1 cellular context compared by ENCODE assay signal in genomic region chr3:195116393-195117185, GRCh38.
A peak's percentile ranks its signal among the peaks of the same experiment; 100 is the strongest.
TF ChIP-seq lines count a peak whose summit lies in the region.

No MANE protein-coding gene starts in this region.

TF ChIP-seq in K562, 482 proteins besides CTCF, POLR2A, EP300 and RAD21 (continued from another document and continues in another):
- TF ChIP-seq POLR2AphosphoS5 (IDR thresholded peaks at IDR 0.05; ENCODE audit: control insufficient read depth, insufficient read depth, low read depth, low read length) (no peak), ZBTB1 (CRISPR knock-in tag; IDR thresholded peaks at IDR 0.05; ENCODE audit: borderline replicate concordance, low read depth) (no peak), MECOM (CRISPR knock-in tag; IDR thresholded peaks at IDR 0.05) (0 out of 2 replicates have a peak, but pooled peaks have one; percentile 28), TEAD1 (CRISPR knock-in tag; IDR thresholded peaks at IDR 0.05) (no peak), ZBTB12 (CRISPR knock-in tag; IDR thresholded peaks at IDR 0.05) (no peak), EWSR1 (IDR thresholded peaks at IDR 0.05; ENCODE audit: borderline replicate concordance, low read depth, partially characterized antibody) (no peak), ZNF830 (CRISPR knock-in tag; IDR thresholded peaks at IDR 0.05) (no peak), SMAD4 (CRISPR knock-in tag; conservative IDR thresholded peaks at IDR 0.05) (0 out of 2 replicates have a peak, but pooled peaks have one; percentile 7), HMG20B (CRISPR knock-in tag; IDR thresholded peaks at IDR 0.05) (no peak), GATA2 (CRISPR knock-in tag; IDR thresholded peaks at IDR 0.05) (peak; percentile 43; the same call in 1 of the 2 replicates), CBFA2T2 (conservative IDR thresholded peaks at IDR 0.05) (peak; percentile 57), NCOA4 (IDR thresholded peaks at IDR 0.05; ENCODE audit: partially characterized antibody) (no peak), ZKSCAN3 (CRISPR knock-in tag; IDR thresholded peaks at IDR 0.05) (no peak), ZNF57 (CRISPR knock-in tag; IDR thresholded peaks at IDR 0.05) (no peak), SMAD3 (CRISPR knock-in tag; conservative IDR thresholded peaks at IDR 0.05) (no peak), MBD2 (IDR thresholded peaks at IDR 0.05; ENCODE audit: borderline replicate concordance, low read depth) (no peak), NR4A1 (CRISPR knock-in tag; IDR thresholded peaks at IDR 0.05) (no peak), NR4A1 (tag; IDR thresholded peaks at IDR 0.05) (no peak), ZNF592 (IDR thresholded peaks at IDR 0.05) (peak; percentile 46; the same call in 1 of the 2 replicates), ATF1 (CRISPR knock-in tag; IDR thresholded peaks at IDR 0.05) (no peak), ATF1 (tag; IDR thresholded peaks at IDR 0.05) (no peak), DDX20 (tag; IDR thresholded peaks at IDR 0.05; ENCODE audit: low read depth) (no peak), TCF3 (CRISPR knock-in tag; IDR thresholded peaks at IDR 0.05) (peak; percentile 84), KLF16 (IDR thresholded peaks at IDR 0.05) (peak; percentile 46; the same call in 1 of the 2 replicates), ZNF444 (CRISPR knock-in tag; IDR thresholded peaks at IDR 0.05) (no peak), CXXC5 (CRISPR knock-in tag; IDR thresholded peaks at IDR 0.05) (0 out of 2 replicates have a peak, but pooled peaks have one; percentile 8), TAF1 (IDR thresholded peaks at IDR 0.05; ENCODE audit: control insufficient read depth, extremely low read depth, insufficient read depth, low read length, severe bottlenecking) (no peak), SIRT6 (IDR thresholded peaks at IDR 0.05; ENCODE audit: low read depth, low read length) (no peak), PPARD (CRISPR knock-in tag; IDR thresholded peaks at IDR 0.05) (no peak), BHLHE40 (IDR thresholded peaks at IDR 0.05; ENCODE audit: low read length) (no peak), ZNF696 (CRISPR knock-in tag; conservative IDR thresholded peaks at IDR 0.05) (no peak), ZNF41 (CRISPR knock-in tag; conservative IDR thresholded peaks at IDR 0.05) (no peak), GABPA (tag; conservative IDR thresholded peaks at IDR 0.05; ENCODE audit: low read depth) (no peak), RFX1 (IDR thresholded peaks at IDR 0.05) (no peak), ZNF586 (CRISPR knock-in tag; conservative IDR thresholded peaks at IDR 0.05) (no peak), STAG1 (CRISPR knock-in tag; IDR thresholded peaks at IDR 0.05; ENCODE audit: borderline replicate concordance) (no peak), DPF2 (IDR thresholded peaks at IDR 0.05) (peak; percentile 46; the same call in 1 of the 2 replicates), NR0B1 (IDR thresholded peaks at IDR 0.05; ENCODE audit: partially characterized antibody) (no peak), HSF4 (CRISPR knock-in tag; IDR thresholded peaks at IDR 0.05; ENCODE audit: borderline replicate concordance) (no peak), GTF2A2 (tag; IDR thresholded peaks at IDR 0.05) (no peak)
- TF ChIP-seq, protein P1, sequence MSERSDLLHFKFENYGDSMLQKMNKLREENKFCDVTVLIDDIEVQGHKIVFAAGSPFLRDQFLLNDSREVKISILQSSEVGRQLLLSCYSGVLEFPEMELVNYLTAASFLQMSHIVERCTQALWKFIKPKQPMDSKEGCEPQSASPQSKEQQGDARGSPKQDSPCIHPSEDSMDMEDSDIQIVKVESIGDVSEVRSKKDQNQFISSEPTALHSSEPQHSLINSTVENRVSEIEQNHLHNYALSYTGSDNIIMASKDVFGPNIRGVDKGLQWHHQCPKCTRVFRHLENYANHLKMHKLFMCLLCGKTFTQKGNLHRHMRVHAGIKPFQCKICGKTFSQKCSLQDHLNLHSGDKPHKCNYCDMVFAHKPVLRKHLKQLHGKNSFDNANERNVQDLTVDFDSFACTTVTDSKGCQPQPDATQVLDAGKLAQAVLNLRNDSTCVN (CRISPR knock-in tag; IDR thresholded peaks at IDR 0.05): no peak
- TF ChIP-seq, protein P2, sequence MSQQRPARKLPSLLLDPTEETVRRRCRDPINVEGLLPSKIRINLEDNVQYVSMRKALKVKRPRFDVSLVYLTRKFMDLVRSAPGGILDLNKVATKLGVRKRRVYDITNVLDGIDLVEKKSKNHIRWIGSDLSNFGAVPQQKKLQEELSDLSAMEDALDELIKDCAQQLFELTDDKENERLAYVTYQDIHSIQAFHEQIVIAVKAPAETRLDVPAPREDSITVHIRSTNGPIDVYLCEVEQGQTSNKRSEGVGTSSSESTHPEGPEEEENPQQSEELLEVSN (IDR thresholded peaks at IDR 0.05; ENCODE audit: borderline replicate concordance in 1 of 2, extremely low read depth in 1 of 2, insufficient read depth in 1 of 2, insufficient read length in 1 of 2, low read depth in 1 of 2, low read length in 1 of 2, poor library complexity in 1 of 2, severe bottlenecking in 1 of 2): no peak
- TF ChIP-seq, protein P3, sequence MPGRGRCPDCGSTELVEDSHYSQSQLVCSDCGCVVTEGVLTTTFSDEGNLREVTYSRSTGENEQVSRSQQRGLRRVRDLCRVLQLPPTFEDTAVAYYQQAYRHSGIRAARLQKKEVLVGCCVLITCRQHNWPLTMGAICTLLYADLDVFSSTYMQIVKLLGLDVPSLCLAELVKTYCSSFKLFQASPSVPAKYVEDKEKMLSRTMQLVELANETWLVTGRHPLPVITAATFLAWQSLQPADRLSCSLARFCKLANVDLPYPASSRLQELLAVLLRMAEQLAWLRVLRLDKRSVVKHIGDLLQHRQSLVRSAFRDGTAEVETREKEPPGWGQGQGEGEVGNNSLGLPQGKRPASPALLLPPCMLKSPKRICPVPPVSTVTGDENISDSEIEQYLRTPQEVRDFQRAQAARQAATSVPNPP (IDR thresholded peaks at IDR 0.05; ENCODE audit: borderline replicate concordance, insufficient read depth, insufficient read length): no peak
- TF ChIP-seq, protein P4, sequence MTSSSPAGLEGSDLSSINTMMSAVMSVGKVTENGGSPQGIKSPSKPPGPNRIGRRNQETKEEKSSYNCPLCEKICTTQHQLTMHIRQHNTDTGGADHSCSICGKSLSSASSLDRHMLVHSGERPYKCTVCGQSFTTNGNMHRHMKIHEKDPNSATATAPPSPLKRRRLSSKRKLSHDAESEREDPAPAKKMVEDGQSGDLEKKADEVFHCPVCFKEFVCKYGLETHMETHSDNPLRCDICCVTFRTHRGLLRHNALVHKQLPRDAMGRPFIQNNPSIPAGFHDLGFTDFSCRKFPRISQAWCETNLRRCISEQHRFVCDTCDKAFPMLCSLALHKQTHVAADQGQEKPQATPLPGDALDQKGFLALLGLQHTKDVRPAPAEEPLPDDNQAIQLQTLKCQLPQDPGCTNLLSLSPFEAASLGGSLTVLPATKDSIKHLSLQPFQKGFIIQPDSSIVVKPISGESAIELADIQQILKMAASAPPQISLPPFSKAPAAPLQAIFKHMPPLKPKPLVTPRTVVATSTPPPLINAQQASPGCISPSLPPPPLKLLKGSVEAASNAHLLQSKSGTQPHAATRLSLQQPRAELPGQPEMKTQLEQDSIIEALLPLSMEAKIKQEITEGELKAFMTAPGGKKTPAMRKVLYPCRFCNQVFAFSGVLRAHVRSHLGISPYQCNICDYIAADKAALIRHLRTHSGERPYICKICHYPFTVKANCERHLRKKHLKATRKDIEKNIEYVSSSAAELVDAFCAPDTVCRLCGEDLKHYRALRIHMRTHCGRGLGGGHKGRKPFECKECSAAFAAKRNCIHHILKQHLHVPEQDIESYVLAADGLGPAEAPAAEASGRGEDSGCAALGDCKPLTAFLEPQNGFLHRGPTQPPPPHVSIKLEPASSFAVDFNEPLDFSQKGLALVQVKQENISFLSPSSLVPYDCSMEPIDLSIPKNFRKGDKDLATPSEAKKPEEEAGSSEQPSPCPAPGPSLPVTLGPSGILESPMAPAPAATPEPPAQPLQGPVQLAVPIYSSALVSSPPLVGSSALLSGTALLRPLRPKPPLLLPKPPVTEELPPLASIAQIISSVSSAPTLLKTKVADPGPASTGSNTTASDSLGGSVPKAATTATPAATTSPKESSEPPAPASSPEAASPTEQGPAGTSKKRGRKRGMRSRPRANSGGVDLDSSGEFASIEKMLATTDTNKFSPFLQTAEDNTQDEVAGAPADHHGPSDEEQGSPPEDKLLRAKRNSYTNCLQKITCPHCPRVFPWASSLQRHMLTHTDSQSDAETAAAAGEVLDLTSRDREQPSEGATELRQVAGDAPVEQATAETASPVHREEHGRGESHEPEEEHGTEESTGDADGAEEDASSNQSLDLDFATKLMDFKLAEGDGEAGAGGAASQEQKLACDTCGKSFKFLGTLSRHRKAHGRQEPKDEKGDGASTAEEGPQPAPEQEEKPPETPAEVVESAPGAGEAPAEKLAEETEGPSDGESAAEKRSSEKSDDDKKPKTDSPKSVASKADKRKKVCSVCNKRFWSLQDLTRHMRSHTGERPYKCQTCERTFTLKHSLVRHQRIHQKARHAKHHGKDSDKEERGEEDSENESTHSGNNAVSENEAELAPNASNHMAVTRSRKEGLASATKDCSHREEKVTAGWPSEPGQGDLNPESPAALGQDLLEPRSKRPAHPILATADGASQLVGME (CRISPR knock-in tag; IDR thresholded peaks at IDR 0.05): 0 out of 2 replicates have a peak, but pooled peaks have one; percentile 33
- TF ChIP-seq, protein P5, sequence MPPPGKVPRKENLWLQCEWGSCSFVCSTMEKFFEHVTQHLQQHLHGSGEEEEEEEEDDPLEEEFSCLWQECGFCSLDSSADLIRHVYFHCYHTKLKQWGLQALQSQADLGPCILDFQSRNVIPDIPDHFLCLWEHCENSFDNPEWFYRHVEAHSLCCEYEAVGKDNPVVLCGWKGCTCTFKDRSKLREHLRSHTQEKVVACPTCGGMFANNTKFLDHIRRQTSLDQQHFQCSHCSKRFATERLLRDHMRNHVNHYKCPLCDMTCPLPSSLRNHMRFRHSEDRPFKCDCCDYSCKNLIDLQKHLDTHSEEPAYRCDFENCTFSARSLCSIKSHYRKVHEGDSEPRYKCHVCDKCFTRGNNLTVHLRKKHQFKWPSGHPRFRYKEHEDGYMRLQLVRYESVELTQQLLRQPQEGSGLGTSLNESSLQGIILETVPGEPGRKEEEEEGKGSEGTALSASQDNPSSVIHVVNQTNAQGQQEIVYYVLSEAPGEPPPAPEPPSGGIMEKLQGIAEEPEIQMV (tag; conservative IDR thresholded peaks at IDR 0.05; ENCODE audit: low read depth): no peak
- TF ChIP-seq, protein P6, sequence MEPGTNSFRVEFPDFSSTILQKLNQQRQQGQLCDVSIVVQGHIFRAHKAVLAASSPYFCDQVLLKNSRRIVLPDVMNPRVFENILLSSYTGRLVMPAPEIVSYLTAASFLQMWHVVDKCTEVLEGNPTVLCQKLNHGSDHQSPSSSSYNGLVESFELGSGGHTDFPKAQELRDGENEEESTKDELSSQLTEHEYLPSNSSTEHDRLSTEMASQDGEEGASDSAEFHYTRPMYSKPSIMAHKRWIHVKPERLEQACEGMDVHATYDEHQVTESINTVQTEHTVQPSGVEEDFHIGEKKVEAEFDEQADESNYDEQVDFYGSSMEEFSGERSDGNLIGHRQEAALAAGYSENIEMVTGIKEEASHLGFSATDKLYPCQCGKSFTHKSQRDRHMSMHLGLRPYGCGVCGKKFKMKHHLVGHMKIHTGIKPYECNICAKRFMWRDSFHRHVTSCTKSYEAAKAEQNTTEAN (CRISPR knock-in tag; IDR thresholded peaks at IDR 0.05): no peak
- TF ChIP-seq, protein P7, sequence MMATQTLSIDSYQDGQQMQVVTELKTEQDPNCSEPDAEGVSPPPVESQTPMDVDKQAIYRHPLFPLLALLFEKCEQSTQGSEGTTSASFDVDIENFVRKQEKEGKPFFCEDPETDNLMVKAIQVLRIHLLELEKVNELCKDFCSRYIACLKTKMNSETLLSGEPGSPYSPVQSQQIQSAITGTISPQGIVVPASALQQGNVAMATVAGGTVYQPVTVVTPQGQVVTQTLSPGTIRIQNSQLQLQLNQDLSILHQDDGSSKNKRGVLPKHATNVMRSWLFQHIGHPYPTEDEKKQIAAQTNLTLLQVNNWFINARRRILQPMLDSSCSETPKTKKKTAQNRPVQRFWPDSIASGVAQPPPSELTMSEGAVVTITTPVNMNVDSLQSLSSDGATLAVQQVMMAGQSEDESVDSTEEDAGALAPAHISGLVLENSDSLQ (IDR thresholded peaks at IDR 0.05): no peak
